ENCODE assay signal across 16 cellular contexts in the genomic region with DNA sequence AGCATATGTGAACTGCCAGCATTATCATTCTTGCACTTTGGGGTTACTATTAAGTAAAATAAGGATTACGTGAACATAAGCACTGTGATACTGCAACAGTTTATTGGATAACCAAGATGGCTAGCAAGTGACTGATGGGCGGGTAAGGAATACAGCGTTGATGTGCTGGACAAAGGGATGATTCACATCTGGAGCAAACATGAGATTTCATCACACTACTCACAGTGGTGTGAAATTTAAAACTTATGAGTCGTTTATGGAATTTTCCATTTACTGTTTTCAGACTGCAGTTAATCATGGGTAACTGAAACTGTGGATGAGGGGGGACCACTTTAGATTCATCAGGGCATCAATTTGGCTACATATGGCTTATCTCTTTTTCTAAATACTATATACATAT. TPM values are rescaled to one million over a fixed set of nuclear protein-coding genes. Genes with fewer than 3 reads are reported as not detected.
DNase-seq lines count a peak whose midpoint lies in the region; ATAC-seq and TF ChIP-seq lines count a peak whose summit lies in the region.
"Had no signal": no experiment of that assay in that cellular context is flagged by ENCODE, and none has a peak within 500 bp of the region (broad histone marks: within the 10 kb centered on the region; RNA-seq: fewer than 3 reads in every experiment).

No MANE protein-coding gene starts in this region.

- peak overlapping the region; percentile 60 for H3K27ac Mint-ChIP-seq in activated CD4-positive, alpha-beta T cell treated with anti-CD3 and anti-CD28 coated beads for 36 hours
- H3K27ac Mint-ChIP-seq: memory B cell had no signal

- ATAC-seq in activated CD4-positive, alpha-beta T cell treated with anti-CD3 and anti-CD28 coated beads for 36 hours: peak; percentile 63
- ATAC-seq in sciatic nerve (peak; percentile 80), HG03039 (IDR thresholded peaks at IDR 0.05; ENCODE audit: unreplicated experiment) (no peak)
- ATAC-seq: body of pancreas had no signal

- peaks cover 46% of the 10 kb centered on the region for H3K4me1 Mint-ChIP-seq in activated CD4-positive, alpha-beta T cell treated with anti-CD3 and anti-CD28 coated beads for 36 hours

- H3F3A ChIP-seq in MM.1S (ENCODE audit: insufficient read depth, low read length): no peaks in the 10 kb centered on the region

- H3K9me3 Mint-ChIP-seq in activated CD4-positive, alpha-beta T cell treated with anti-CD3 and anti-CD28 coated beads for 36 hours (ENCODE audit: low read depth): peaks cover 6% of the 10 kb centered on the region
- H3K9me3 Mint-ChIP-seq: memory B cell had no signal

- H3K4me3 Mint-ChIP-seq in activated CD4-positive, alpha-beta T cell treated with anti-CD3 and anti-CD28 coated beads for 36 hours: no peak overlapping the region
- H3K4me3 Mint-ChIP-seq: memory B cell had no signal

- no peaks in the 10 kb centered on the region; the same call in 1 of the 2 replicates for H3K9me3 ChIP-seq in MG63
- no peaks in the 10 kb centered on the region for H3K9me3 ChIP-seq in MM.1S (replicated peaks; ENCODE audit: insufficient read depth, low read length)
- H3K9me3 ChIP-seq: body of pancreas, gastrocnemius medialis, transverse colon had no signal

- no peak overlapping the region for H2AFZ ChIP-seq in MM.1S (ENCODE audit: low read length)

- H3K27me3 ChIP-seq in MG63 (no peaks in the 10 kb centered on the region), MM.1S (replicated peaks; ENCODE audit: insufficient read depth, low read length) (no peaks in the 10 kb centered on the region)
- H3K27me3 ChIP-seq: transverse colon had no signal

- CTCF ChIA-PET in activated CD4-positive, alpha-beta T cell treated with anti-CD3 and anti-CD28 coated beads for 36 hours (lab: Charles Lee): interaction anchor here (0.7 kb wide), 1 partner anchor 127 kb away, joined by 3 read pairs; no protein-coding TSS in a partner anchor

- no peaks in the 10 kb centered on the region for H3K27me3 Mint-ChIP-seq in activated CD4-positive, alpha-beta T cell treated with anti-CD3 and anti-CD28 coated beads for 36 hours
- H3K27me3 Mint-ChIP-seq: memory B cell had no signal

- no peak overlapping the region for H3K4me2 ChIP-seq in MM.1S (ENCODE audit: low read depth, low read length)

- no peak overlapping the region for H3K27ac ChIP-seq in MM.1S (ENCODE audit: low read length)
- H3K27ac ChIP-seq: body of pancreas, gastrocnemius medialis, transverse colon had no signal

- POLR2A ChIA-PET in activated CD4-positive, alpha-beta T cell treated with anti-CD3 and anti-CD28 coated beads for 36 hours (lab: Charles Lee): no interaction called here

- H3K79me2 ChIP-seq in MM.1S (ENCODE audit: low read length): 0 out of 2 replicates have a peak, but pooled peaks cover 4% of the 10 kb centered on the region

- no peaks in the 10 kb centered on the region for H3K9me2 ChIP-seq in MM.1S (replicated peaks; ENCODE audit: insufficient read depth, low read length)

- intact Hi-C loops in activated CD4-positive, alpha-beta T cell treated with anti-CD3 and anti-CD28 coated beads for 36 hours (cut with DNase I, micrococcal nuclease): no loop called here
- intact Hi-C loops in sciatic nerve (cut with DNase I): no loop called here

- no peak overlapping the region for H3K9ac ChIP-seq in MM.1S (ENCODE audit: low read length)

- no peak for DNase-seq in activated CD4-positive, alpha-beta T cell treated with anti-CD3 and anti-CD28 coated beads for 36 hours
- no peak for DNase-seq in activated CD4-positive, alpha-beta T cell treated with anti-CD3 and anti-CD28 coated beads, Interleukin-2, amount 50 U/mL, for 4 hours
- DNase-seq in MG63 (peak; percentile 27), dermis microvascular lymphatic vessel endothelial cell (ENCODE audit: low read depth in 2 of 2) (peak; percentile 23 to 34), sciatic nerve (ENCODE audit: low spot score) (no peak), MM.1S (no peak), NCI-H2081 treated with DMSO at 0.1 percent for 48 hours (lab: John Stamatoyannopoulos, UW) (no peak)
- DNase-seq: activated CD4-positive, alpha-beta T cell treated with anti-CD3 and anti-CD28 coated beads for 48 hours; body of pancreas; gastrocnemius medialis; GF-D8; KG1; NCI-H510A; transverse colon had no signal

- peaks cover 28% of the 10 kb centered on the region for H3K36me3 Mint-ChIP-seq in activated CD4-positive, alpha-beta T cell treated with anti-CD3 and anti-CD28 coated beads for 36 hours (ENCODE audit: low read depth)

- no peak for TF ChIP-seq CTCF in MM.1S (IDR thresholded peaks at IDR 0.05; ENCODE audit: low read length)

- H3K4me1 ChIP-seq in MM.1S (ENCODE audit: low read length): no peaks in the 10 kb centered on the region
- H3K4me1 ChIP-seq: body of pancreas, gastrocnemius medialis, transverse colon had no signal

- H3K36me3 ChIP-seq in MG63 (peaks cover 5% of the 10 kb centered on the region), MM.1S (replicated peaks; ENCODE audit: insufficient read depth, low read length) (no peaks in the 10 kb centered on the region)
- H3K36me3 ChIP-seq: gastrocnemius medialis, transverse colon had no signal

- no peak overlapping the region for H3K4me3 ChIP-seq in MG63
- H3K4me3 ChIP-seq in MM.1S (ENCODE audit: low read length): no peak overlapping the region
- H3K4me3 ChIP-seq: body of pancreas, gastrocnemius medialis, transverse colon had no signal

- H4K20me1 ChIP-seq in MM.1S (ENCODE audit: insufficient read depth, low read length): no peaks in the 10 kb centered on the region

RNA-seq across cellular contexts. Expression of a gene that starts 16.0 kb away (rescaled TPM):
- total RNA-seq in activated CD4-positive, alpha-beta T cell treated with anti-CD3 and anti-CD28 coated beads for 36 hours: 10 to 100 TPM; 37.0 to 53.3 TPM
- total RNA-seq in MG63 (2014; rRNA removed; shearing (Covaris generic); ENCODE audit: low replicate concordance): 5.4 and 9.2 TPM in 2 replicates
- total RNA-seq in dermis microvascular lymphatic vessel endothelial cell (4.6 and 6.7 TPM in 2 replicates), sciatic nerve (37.6 TPM)

Comparison
In these comparisons a context has a peak if more than half of its experiments do, and no peak if none do; other contexts are left out.
1. DNase-seq: peak in MG63 (single experiment) and dermis microvascular lymphatic vessel endothelial cell (2 of 2); none in activated CD4-positive, alpha-beta T cell treated with anti-CD3 and anti-CD28 coated beads for 36 hours (single experiment), activated CD4-positive, alpha-beta T cell treated with anti-CD3 and anti-CD28 coated beads, Interleukin-2, amount 50 U/mL, for 4 hours (0 of 2), sciatic nerve (single experiment), MM.1S (single experiment) and NCI-H2081 treated with DMSO at 0.1 percent for 48 hours (single experiment).